ENCODE assay signal across 1 cellular context in the genomic region with DNA sequence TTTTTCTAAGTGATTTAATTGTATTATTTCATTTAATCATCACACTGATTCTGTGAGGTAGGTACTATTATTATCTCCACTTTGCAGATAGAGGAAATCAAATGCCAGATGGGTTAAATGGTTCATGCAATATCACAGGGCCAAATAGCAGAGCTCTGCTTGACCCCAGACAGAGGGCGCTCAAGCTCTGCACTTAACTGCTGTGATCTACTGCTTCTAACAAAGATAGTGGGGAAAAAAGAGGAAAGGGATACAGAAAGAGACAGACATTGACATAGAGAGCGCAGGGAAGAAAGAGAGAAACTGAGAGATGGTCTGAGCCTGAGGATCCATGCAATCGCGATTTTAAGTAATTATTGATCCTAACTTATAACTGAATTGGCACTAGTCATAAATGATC.
TF ChIP-seq lines count a peak whose summit lies in the region.

No MANE protein-coding gene starts in this region.

TF ChIP-seq in K562, 482 proteins besides CTCF, POLR2A, EP300 and RAD21 (continued from another document):
- TF ChIP-seq, protein P1, sequence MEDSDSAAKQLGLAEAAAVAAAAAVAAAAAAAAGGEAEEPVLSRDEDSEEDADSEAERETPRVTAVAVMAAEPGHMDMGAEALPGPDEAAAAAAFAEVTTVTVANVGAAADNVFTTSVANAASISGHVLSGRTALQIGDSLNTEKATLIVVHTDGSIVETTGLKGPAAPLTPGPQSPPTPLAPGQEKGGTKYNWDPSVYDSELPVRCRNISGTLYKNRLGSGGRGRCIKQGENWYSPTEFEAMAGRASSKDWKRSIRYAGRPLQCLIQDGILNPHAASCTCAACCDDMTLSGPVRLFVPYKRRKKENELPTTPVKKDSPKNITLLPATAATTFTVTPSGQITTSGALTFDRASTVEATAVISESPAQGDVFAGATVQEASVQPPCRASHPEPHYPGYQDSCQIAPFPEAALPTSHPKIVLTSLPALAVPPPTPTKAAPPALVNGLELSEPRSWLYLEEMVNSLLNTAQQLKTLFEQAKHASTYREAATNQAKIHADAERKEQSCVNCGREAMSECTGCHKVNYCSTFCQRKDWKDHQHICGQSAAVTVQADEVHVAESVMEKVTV (CRISPR knock-in tag; IDR thresholded peaks at IDR 0.05): 0 out of 2 replicates have a peak, but pooled peaks have one; percentile 24
